In the genomic region with DNA sequence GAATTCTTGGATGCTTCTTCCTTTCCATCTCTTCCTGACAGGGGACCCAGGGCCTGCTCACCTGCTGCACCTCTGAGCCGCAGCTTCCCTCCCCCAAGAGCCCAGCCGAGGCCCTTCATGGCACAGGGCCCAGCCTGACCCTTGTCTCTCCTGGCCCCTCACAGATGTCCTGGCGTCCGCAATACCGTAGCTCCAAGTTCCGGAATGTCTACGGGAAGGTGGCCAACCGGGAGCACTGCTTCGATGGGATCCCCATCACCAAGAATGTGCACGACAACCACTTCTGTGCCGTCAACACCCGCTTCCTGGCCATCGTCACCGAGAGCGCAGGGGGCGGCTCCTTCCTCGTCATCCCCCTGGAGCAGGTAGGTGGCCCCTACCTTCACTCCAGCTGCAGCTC, we compare ENCODE assay signal across 16 cellular contexts.
"Had no signal": no experiment of that assay in that cellular context is flagged by ENCODE, and none has a peak within 500 bp of the region (broad histone marks: within the 10 kb centered on the region; RNA-seq: fewer than 3 reads in every experiment).

No MANE protein-coding gene starts in this region.

- H3K4me3 ChIP-seq: cardiac muscle cell, colonic mucosa, gastroesophageal sphincter, heart right ventricle, testis, upper lobe of left lung had no signal

- H3K27me3 ChIP-seq: cardiac muscle cell, colonic mucosa, heart right ventricle, neutrophil, testis, upper lobe of left lung had no signal

- H3K27ac ChIP-seq: cardiac muscle cell, colonic mucosa, gastroesophageal sphincter, neutrophil, testis, upper lobe of left lung had no signal

- H3K36me3 ChIP-seq: cardiac muscle cell, colonic mucosa, gastroesophageal sphincter, neutrophil, upper lobe of left lung had no signal

- DNase-seq: activated CD4-positive, alpha-beta T cell treated with anti-CD3 and anti-CD28 coated beads, Interleukin-2, amount 10 ng/mL, durations not matched to agents 24 days and 14 days; activated CD4-positive, CD25-positive, alpha-beta regulatory T cell; activated CD8-positive, alpha-beta T cell treated with anti-CD3 and anti-CD28 coated beads for 36 hours; colonic mucosa; heart right ventricle; mesendoderm; naive thymus-derived CD8-positive, alpha-beta T cell; stimulated activated CD4-positive, alpha-beta T cell treated with anti-CD3 and anti-CD28 coated beads, Interleukin-2, amount 100 ng/mL, for 48 hours; stimulated activated naive CD8-positive, alpha-beta T cell treated with anti-CD3 and anti-CD28 coated beads, Interleukin-15, amount 100 ng/mL, for 72 hours; T1000; testis had no signal

- H3K4me1 ChIP-seq: colonic mucosa had no signal

- ATAC-seq: activated CD8-positive, alpha-beta T cell treated with anti-CD3 and anti-CD28 coated beads for 36 hours; esophagus mucosa; gastroesophageal sphincter; heart right ventricle; naive thymus-derived CD8-positive, alpha-beta T cell; stimulated activated naive CD8-positive, alpha-beta T cell treated with anti-CD3 and anti-CD28 coated beads, Interleukin-15, amount 100 ng/mL, for 72 hours had no signal

- H3K9me3 ChIP-seq: colonic mucosa, gastroesophageal sphincter, heart right ventricle, neutrophil, testis, upper lobe of left lung had no signal
